Comparison of ENCODE assay signal across 1 cellular context in genomic region chr19:19515764-19516519, GRCh38.
TF ChIP-seq lines count a peak whose summit lies in the region.

Gene NDUFA13, plus strand, starts transcription at chr19:19516225. Its CDS starts 14 bp downstream, at chr19:19516239.

TF ChIP-seq in HEK293, 187 proteins besides CTCF, POLR2A, EP300 and RAD21 (continued from another document and continues in another):
- peak; percentile 97 for TF ChIP-seq ZBTB11 (tag by site-specific recombination; conservative IDR thresholded peaks at IDR 0.05; ENCODE audit: low read depth)
- TF ChIP-seq ZNF280C (tag by site-specific recombination; IDR thresholded peaks at IDR 0.05) = no peak
- TF ChIP-seq ZXDB (tag by site-specific recombination; IDR thresholded peaks at IDR 0.05) = peak; percentile 82; the same call in 1 of the 2 replicates
- peak; percentile 28; the same call in 1 of the 2 replicates for TF ChIP-seq KLF9 (tag by site-specific recombination; IDR thresholded peaks at IDR 0.05; ENCODE audit: low read depth)
- peak; percentile 54; the same call in 1 of the 2 replicates for TF ChIP-seq ZNF518A (tag by site-specific recombination; conservative IDR thresholded peaks at IDR 0.05; ENCODE audit: low read depth)
- peak; percentile 66; the same call in 1 of the 2 replicates for TF ChIP-seq ZNF501 (tag by site-specific recombination; IDR thresholded peaks at IDR 0.05)
- TF ChIP-seq, protein P1, sequence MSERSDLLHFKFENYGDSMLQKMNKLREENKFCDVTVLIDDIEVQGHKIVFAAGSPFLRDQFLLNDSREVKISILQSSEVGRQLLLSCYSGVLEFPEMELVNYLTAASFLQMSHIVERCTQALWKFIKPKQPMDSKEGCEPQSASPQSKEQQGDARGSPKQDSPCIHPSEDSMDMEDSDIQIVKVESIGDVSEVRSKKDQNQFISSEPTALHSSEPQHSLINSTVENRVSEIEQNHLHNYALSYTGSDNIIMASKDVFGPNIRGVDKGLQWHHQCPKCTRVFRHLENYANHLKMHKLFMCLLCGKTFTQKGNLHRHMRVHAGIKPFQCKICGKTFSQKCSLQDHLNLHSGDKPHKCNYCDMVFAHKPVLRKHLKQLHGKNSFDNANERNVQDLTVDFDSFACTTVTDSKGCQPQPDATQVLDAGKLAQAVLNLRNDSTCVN (tag by site-specific recombination; optimal IDR thresholded peaks at IDR 0.05) = peak; percentile 20
- TF ChIP-seq ZNF629 (tag by site-specific recombination; IDR thresholded peaks at IDR 0.05) = peak; percentile 84
- no peak for TF ChIP-seq ZNF16 (tag by site-specific recombination; IDR thresholded peaks at IDR 0.05; ENCODE audit: low read depth)
- TF ChIP-seq YY2 (tag by site-specific recombination; IDR thresholded peaks at IDR 0.05) = peak; percentile 98
- TF ChIP-seq TCF7L2 (IDR thresholded peaks at IDR 0.05; ENCODE audit: borderline replicate concordance, low read depth, low read length) = no peak
- peak; percentile 79; the same call in 1 of the 2 replicates for TF ChIP-seq ZFP69B (tag by site-specific recombination; IDR thresholded peaks at IDR 0.05)
- peak; percentile 41; the same call in 1 of the 2 replicates for TF ChIP-seq PBX3 (CRISPR knock-in tag; IDR thresholded peaks at IDR 0.05)
- no peak for TF ChIP-seq ZNF510 (tag by site-specific recombination; IDR thresholded peaks at IDR 0.05; ENCODE audit: insufficient replicate concordance)
- peak; percentile 78 for TF ChIP-seq SP2 (tag by site-specific recombination; IDR thresholded peaks at IDR 0.05)
- TF ChIP-seq, protein P2, sequence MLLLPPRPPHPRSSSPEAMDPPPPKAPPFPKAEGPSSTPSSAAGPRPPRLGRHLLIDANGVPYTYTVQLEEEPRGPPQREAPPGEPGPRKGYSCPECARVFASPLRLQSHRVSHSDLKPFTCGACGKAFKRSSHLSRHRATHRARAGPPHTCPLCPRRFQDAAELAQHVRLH (tag by site-specific recombination; IDR thresholded peaks at IDR 0.05) = peak; percentile 95
- no peak for TF ChIP-seq ZNF830 (tag by site-specific recombination; IDR thresholded peaks at IDR 0.05; ENCODE audit: low read depth)
- 0 out of 2 replicates have a peak, but pooled peaks have one; percentile 27 for TF ChIP-seq ZNF391 (tag by site-specific recombination; IDR thresholded peaks at IDR 0.05; ENCODE audit: borderline replicate concordance, low read depth)
- TF ChIP-seq MEIS1 (CRISPR knock-in tag; IDR thresholded peaks at IDR 0.05; ENCODE audit: borderline replicate concordance) = no peak
- peak; percentile 92 for TF ChIP-seq ZNF335 (tag by site-specific recombination; conservative IDR thresholded peaks at IDR 0.05)
- TF ChIP-seq ZBTB8A (tag by site-specific recombination; IDR thresholded peaks at IDR 0.05) = peak; percentile 52; the same call in 1 of the 2 replicates
- TF ChIP-seq PRDM10 (tag by site-specific recombination; IDR thresholded peaks at IDR 0.05) = peak; percentile 38; the same call in 1 of the 2 replicates
- peak; percentile 69; the same call in 1 of the 2 replicates for TF ChIP-seq SP7 (tag by site-specific recombination; IDR thresholded peaks at IDR 0.05)
- peak; percentile 72 for TF ChIP-seq ZBTB17 (tag by site-specific recombination; IDR thresholded peaks at IDR 0.05)
- peak; percentile 71 for TF ChIP-seq ZBTB20 (tag by site-specific recombination; IDR thresholded peaks at IDR 0.05)
- TF ChIP-seq HOXC10 (CRISPR knock-in tag; IDR thresholded peaks at IDR 0.05) = peak; percentile 78; the same call in 1 of the 2 replicates
- TF ChIP-seq ZNF600 (tag by site-specific recombination; IDR thresholded peaks at IDR 0.05) = peak; percentile 65
- peak; percentile 67 for TF ChIP-seq SP3 (tag by site-specific recombination; IDR thresholded peaks at IDR 0.05)
- TF ChIP-seq, protein P3, sequence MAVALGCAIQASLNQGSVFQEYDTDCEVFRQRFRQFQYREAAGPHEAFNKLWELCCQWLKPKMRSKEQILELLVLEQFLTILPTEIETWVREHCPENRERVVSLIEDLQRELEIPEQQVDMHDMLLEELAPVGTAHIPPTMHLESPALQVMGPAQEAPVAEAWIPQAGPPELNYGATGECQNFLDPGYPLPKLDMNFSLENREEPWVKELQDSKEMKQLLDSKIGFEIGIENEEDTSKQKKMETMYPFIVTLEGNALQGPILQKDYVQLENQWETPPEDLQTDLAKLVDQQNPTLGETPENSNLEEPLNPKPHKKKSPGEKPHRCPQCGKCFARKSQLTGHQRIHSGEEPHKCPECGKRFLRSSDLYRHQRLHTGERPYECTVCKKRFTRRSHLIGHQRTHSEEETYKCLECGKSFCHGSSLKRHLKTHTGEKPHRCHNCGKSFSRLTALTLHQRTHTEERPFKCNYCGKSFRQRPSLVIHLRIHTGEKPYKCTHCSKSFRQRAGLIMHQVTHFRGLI (tag by site-specific recombination; IDR thresholded peaks at IDR 0.05) = no peak
- peak; percentile 71; the same call in 1 of the 2 replicates for TF ChIP-seq ZBTB48 (tag by site-specific recombination; IDR thresholded peaks at IDR 0.05)
- no peak for TF ChIP-seq ATF2 (tag by site-specific recombination; IDR thresholded peaks at IDR 0.05; ENCODE audit: low read depth)
- 0 out of 2 replicates have a peak, but pooled peaks have one; percentile 36 for TF ChIP-seq ZEB2 (tag by site-specific recombination; IDR thresholded peaks at IDR 0.05)
- TF ChIP-seq, protein P4, sequence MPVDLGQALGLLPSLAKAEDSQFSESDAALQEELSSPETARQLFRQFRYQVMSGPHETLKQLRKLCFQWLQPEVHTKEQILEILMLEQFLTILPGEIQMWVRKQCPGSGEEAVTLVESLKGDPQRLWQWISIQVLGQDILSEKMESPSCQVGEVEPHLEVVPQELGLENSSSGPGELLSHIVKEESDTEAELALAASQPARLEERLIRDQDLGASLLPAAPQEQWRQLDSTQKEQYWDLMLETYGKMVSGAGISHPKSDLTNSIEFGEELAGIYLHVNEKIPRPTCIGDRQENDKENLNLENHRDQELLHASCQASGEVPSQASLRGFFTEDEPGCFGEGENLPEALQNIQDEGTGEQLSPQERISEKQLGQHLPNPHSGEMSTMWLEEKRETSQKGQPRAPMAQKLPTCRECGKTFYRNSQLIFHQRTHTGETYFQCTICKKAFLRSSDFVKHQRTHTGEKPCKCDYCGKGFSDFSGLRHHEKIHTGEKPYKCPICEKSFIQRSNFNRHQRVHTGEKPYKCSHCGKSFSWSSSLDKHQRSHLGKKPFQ (tag by site-specific recombination; IDR thresholded peaks at IDR 0.05) = no peak
